Comparison of ENCODE assay signal across 18 cellular contexts in genomic region chr6:17505767-17506280, GRCh38.
DNase-seq lines count a peak whose midpoint lies in the region; ATAC-seq and TF ChIP-seq lines count a peak whose summit lies in the region.
"Had no signal": no experiment of that assay in that cellular context is flagged by ENCODE, and none has a peak within 500 bp of the region (broad histone marks: within the 10 kb centered on the region; RNA-seq: fewer than 3 reads in every experiment).

No MANE protein-coding gene starts in this region.

- ATAC-seq in SK-N-SH treated with all-trans-retinoic acid at 6 μM for 48 hours = peak; percentile 94
- peak; percentile 80 to 85 for ATAC-seq in gastrocnemius medialis
- no peak for ATAC-seq in HG02798 (IDR thresholded peaks at IDR 0.05; ENCODE audit: poor library complexity, unreplicated experiment)
- ATAC-seq in GM18511 (IDR thresholded peaks at IDR 0.05; ENCODE audit: unreplicated experiment) = no peak

- TF ChIP-seq CTCF in gastrocnemius medialis (IDR thresholded peaks at IDR 0.05 in 4 of 5, conservative IDR thresholded peaks at IDR 0.05 in 1 of 5) = no peak

- no peaks in the 10 kb centered on the region for H3K9me3 ChIP-seq in gastrocnemius medialis
- H3K9me3 ChIP-seq: colonic mucosa, neutrophil, testis had no signal

- H3K4me1 ChIP-seq in gastrocnemius medialis = peaks cover 7 to 16% of the 10 kb centered on the region in 2 donors
- H3K4me1 ChIP-seq: BLaER1 treated with 17β-estradiol and CSF1 and Interleukin-3, amounts not matched to agents 10 nM and 100 nM; colonic mucosa; testis had no signal

- no peaks in the 10 kb centered on the region for H3K27me3 ChIP-seq in gastrocnemius medialis
- H3K27me3 ChIP-seq: BLaER1 treated with 17β-estradiol and CSF1 and Interleukin-3, amounts not matched to agents 10 nM and 100 nM; colonic mucosa; neutrophil; testis had no signal

- H3K27ac ChIP-seq in gastrocnemius medialis = peak overlapping the region; percentile 55 to 74 (median 63)
- H3K27ac ChIP-seq: BLaER1 treated with 17β-estradiol and CSF1 and Interleukin-3, amounts not matched to agents 10 nM and 100 nM; colonic mucosa; neutrophil; testis had no signal

- TF ChIP-seq POLR2A in gastrocnemius medialis (IDR thresholded peaks at IDR 0.05) = no peak

- H3K36me3 ChIP-seq in gastrocnemius medialis = peaks cover 0 to 17% of the 10 kb centered on the region in 2 donors
- H3K36me3 ChIP-seq: colonic mucosa, neutrophil had no signal

- intact Hi-C loops in gastrocnemius medialis (cut with DNase I; ENCODE audit: low total_unique reads) = no loop called here

- in situ Hi-C loops in gastrocnemius medialis (cut with MboI; ENCODE audit: low sequenced_read_pairs in 4 of 4) = no loop called here

- H3K4me3 ChIP-seq in gastrocnemius medialis = no peak overlapping the region
- H3K4me3 ChIP-seq: BLaER1 treated with 17β-estradiol and CSF1 and Interleukin-3, amounts not matched to agents 10 nM and 100 nM; colonic mucosa; testis had no signal

- DNase-seq in GM03348 (ENCODE audit: low spot score) (peak; percentile 58), fibroblast of peridontal ligament (ENCODE audit: extremely low read depth) (peak; percentile 58), gastrocnemius medialis (no peak), midbrain (lab: John Stamatoyannopoulos, UW) (no peak), KG1 (lab: John Stamatoyannopoulos, UW) (no peak)
- DNase-seq: activated CD8-positive, alpha-beta memory T cell treated with anti-CD3 and anti-CD28 coated beads, Interleukin-2, amount 50 U/mL, for 4 hours; activated naive CD8-positive, alpha-beta T cell treated with anti-CD3 and anti-CD28 coated beads for 36 hours; colonic mucosa; KBM-7; NCI-H510A; stimulated activated CD4-positive, alpha-beta T cell treated with anti-CD3 and anti-CD28 coated beads, Interleukin-12 subunit alpha, Interleukin-12 subunit beta, amount 100 ng/mL, for 4 hours; SW 1271; testis had no signal

TF ChIP-seq in SK-N-SH treated with all-trans-retinoic acid at 6 μM for 48 hours, 23 proteins besides CTCF, POLR2A, EP300 and RAD21:
- TF ChIP-seq ARNTL (CRISPR knock-in tag; IDR thresholded peaks at IDR 0.05; ENCODE audit: borderline replicate concordance, low read depth) = no peak
- no peak for TF ChIP-seq GLIS3 (CRISPR knock-in tag; IDR thresholded peaks at IDR 0.05)
- TF ChIP-seq ZNF565 (CRISPR knock-in tag; conservative IDR thresholded peaks at IDR 0.05; ENCODE audit: low read depth) = no peak
- no peak for TF ChIP-seq ZFP3 (CRISPR knock-in tag; IDR thresholded peaks at IDR 0.05)
- no peak for TF ChIP-seq PATZ1 (CRISPR knock-in tag; IDR thresholded peaks at IDR 0.05; ENCODE audit: borderline replicate concordance)
- no peak for TF ChIP-seq RARB (CRISPR knock-in tag; IDR thresholded peaks at IDR 0.05)
- no peak for TF ChIP-seq ZC3H10 (CRISPR knock-in tag; IDR thresholded peaks at IDR 0.05)
- no peak for TF ChIP-seq ZFP30 (CRISPR knock-in tag; IDR thresholded peaks at IDR 0.05)
- no peak for TF ChIP-seq PPARA (CRISPR knock-in tag; IDR thresholded peaks at IDR 0.05; ENCODE audit: borderline replicate concordance)
- TF ChIP-seq ESRRG (CRISPR knock-in tag; IDR thresholded peaks at IDR 0.05) = no peak
- TF ChIP-seq CREB5 (CRISPR knock-in tag; IDR thresholded peaks at IDR 0.05; ENCODE audit: low read depth) = no peak
- TF ChIP-seq SNAI2 (CRISPR knock-in tag; IDR thresholded peaks at IDR 0.05) = no peak
- no peak for TF ChIP-seq CSDC2 (CRISPR knock-in tag; IDR thresholded peaks at IDR 0.05)
- no peak for TF ChIP-seq ZNF70 (CRISPR knock-in tag; IDR thresholded peaks at IDR 0.05)
- TF ChIP-seq BACH2 (CRISPR knock-in tag; IDR thresholded peaks at IDR 0.05; ENCODE audit: borderline replicate concordance) = no peak
- no peak for TF ChIP-seq OSR1 (CRISPR knock-in tag; IDR thresholded peaks at IDR 0.05)

Comparison
In these comparisons a context has a peak if more than half of its experiments do, and no peak if none do; other contexts are left out.
1. DNase-seq: peak in GM03348 (single experiment) and fibroblast of peridontal ligament (single experiment); none in gastrocnemius medialis (0 of 2), midbrain (single experiment) and KG1 (single experiment).
2. ATAC-seq: peak in SK-N-SH treated with all-trans-retinoic acid at 6 μM for 48 hours (single experiment) and gastrocnemius medialis (2 of 2); none in HG02798 (single experiment) and GM18511 (single experiment).